Comparison of ENCODE assay signal across 14 cellular contexts in the genomic region with DNA sequence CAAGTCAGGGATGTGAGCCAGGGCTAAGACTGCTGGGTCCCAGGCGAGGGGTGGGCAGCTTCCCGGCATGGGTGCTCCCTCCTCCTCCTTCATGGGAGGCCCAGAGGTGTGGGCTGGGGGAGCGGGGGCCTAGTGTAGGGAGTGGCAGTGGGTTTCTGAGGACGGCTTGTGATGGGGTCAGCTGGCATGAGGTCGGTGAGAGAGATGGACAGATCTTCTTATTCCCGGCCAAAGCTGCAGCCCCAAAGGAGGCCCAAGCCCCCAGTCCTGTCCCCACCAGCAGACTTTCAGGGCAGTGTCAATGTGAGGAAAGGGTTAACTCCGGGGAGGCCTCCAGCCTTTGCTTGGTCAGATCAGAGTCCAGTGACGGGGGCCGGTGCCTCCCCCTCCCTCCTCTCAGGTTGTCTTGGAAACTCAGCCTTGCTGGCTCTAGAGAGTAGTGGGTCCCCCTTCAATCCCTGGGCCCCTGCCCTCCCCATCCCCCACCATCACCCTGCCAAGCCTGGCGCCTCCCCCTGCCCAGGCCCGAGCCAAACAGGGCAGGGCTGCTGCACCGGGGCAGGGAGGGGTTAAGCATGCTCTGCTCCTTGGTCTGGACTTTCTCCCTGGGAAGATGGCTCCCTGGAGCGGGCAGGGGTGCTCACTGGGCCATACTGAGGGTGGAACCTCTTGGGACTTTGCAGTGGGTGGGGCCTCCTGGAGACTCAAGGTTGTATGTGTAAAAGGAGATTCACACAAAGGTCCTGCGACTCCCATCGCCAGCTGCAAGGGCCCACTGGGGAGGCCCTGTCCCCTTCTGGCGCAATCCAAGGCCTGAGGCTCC. TPM values are rescaled to one million over a fixed set of nuclear protein-coding genes. Genes with fewer than 3 reads are reported as not detected.
DNase-seq lines count a peak whose midpoint lies in the region; ATAC-seq and TF ChIP-seq lines count a peak whose summit lies in the region.
"Had no signal": no experiment of that assay in that cellular context is flagged by ENCODE, and none has a peak within 500 bp of the region (broad histone marks: within the 10 kb centered on the region; RNA-seq: fewer than 3 reads in every experiment).

No MANE protein-coding gene starts in this region.

- CTCF ChIA-PET in activated CD4-positive, alpha-beta T cell treated with anti-CD3 and anti-CD28 coated beads for 36 hours (lab: Charles Lee) = interaction anchor here (0.7 to 1.9 kb wide), 3 partner anchors 18 to 30 kb away, joined by 3 to 9 read pairs (median 4); no protein-coding TSS in a partner anchor
- CTCF ChIA-PET in A673 (lab: Charles Lee) = no interaction called here

- peak overlapping the region; percentile 47 to 58 for H3K9ac ChIP-seq in duodenal mucosa (ENCODE audit: low read depth in 1 of 2, low read length in 2 of 2)
- peak overlapping the region in 1 of 2 donors; percentile 33 for H3K9ac ChIP-seq in mucosa of rectum (ENCODE audit: low read depth in 1 of 2, low read length in 2 of 2)

- H3K27me3 ChIP-seq in duodenal mucosa (ENCODE audit: control insufficient read depth in 1 of 2, insufficient read depth in 2 of 2, low read length in 2 of 2) (no peaks in the 10 kb centered on the region), mucosa of rectum (ENCODE audit: control insufficient read depth in 2 of 2, insufficient read depth in 2 of 2, low read length in 2 of 2) (no peaks in the 10 kb centered on the region), transverse colon (no peaks in the 10 kb centered on the region), A673 (replicated peaks; ENCODE audit: insufficient read depth, low read depth, low read length, poor library complexity) (no peaks in the 10 kb centered on the region)
- H3K27me3 ChIP-seq: heart right ventricle, upper lobe of right lung had no signal

- peak overlapping the region; percentile 61 for H3K27ac Mint-ChIP-seq in activated naive CD8-positive, alpha-beta T cell
- H3K27ac Mint-ChIP-seq in activated naive CD8-positive, alpha-beta T cell treated with anti-CD3 and anti-CD28 coated beads, Interleukin-2, amount 50 U/mL, for 24 hours = no peak overlapping the region
- no peak overlapping the region for H3K27ac Mint-ChIP-seq in activated CD4-positive, alpha-beta T cell treated with anti-CD3 and anti-CD28 coated beads for 36 hours
- H3K27ac Mint-ChIP-seq: activated CD8-positive, alpha-beta memory T cell treated with anti-CD3 and anti-CD28 coated beads, Interleukin-2, amount 10 ng/mL, durations not matched to agents 7 days and 5 days had no signal

- peaks cover 33% of the 10 kb centered on the region for H3K4me1 Mint-ChIP-seq in activated naive CD8-positive, alpha-beta T cell (ENCODE audit: low read depth)
- peaks cover 26% of the 10 kb centered on the region for H3K4me1 Mint-ChIP-seq in activated naive CD8-positive, alpha-beta T cell treated with anti-CD3 and anti-CD28 coated beads, Interleukin-2, amount 50 U/mL, for 24 hours
- H3K4me1 Mint-ChIP-seq in activated CD4-positive, alpha-beta T cell treated with anti-CD3 and anti-CD28 coated beads for 36 hours = peaks cover 26% of the 10 kb centered on the region

- H3K36me3 ChIP-seq in duodenal mucosa (ENCODE audit: control insufficient read depth in 1 of 2, insufficient read depth in 2 of 2, low read length in 2 of 2) (peaks cover 15 to 36% of the 10 kb centered on the region in 2 donors), mucosa of rectum (ENCODE audit: control insufficient read depth in 2 of 2, insufficient read depth in 2 of 2, low read length in 2 of 2) (peaks cover 9 to 20% of the 10 kb centered on the region in 2 donors), transverse colon (peaks cover 0 to 10% (median 1%) of the 10 kb centered on the region in 4 donors), A673 (ENCODE audit: insufficient read depth, low read length, poor library complexity, severe bottlenecking) (peaks cover 2% of the 10 kb centered on the region)

- H3K4me1 ChIP-seq in duodenal mucosa (ENCODE audit: control insufficient read depth in 1 of 2, insufficient read depth in 2 of 2, low read length in 2 of 2) (peaks cover 72 to 75% of the 10 kb centered on the region in 2 donors), mucosa of rectum (ENCODE audit: control insufficient read depth in 2 of 2, insufficient read depth in 2 of 2, low read length in 2 of 2) (peaks cover 38 to 50% of the 10 kb centered on the region in 2 donors), transverse colon (peaks cover 25 to 74% (median 45%) of the 10 kb centered on the region in 4 donors), A673 (ENCODE audit: insufficient read depth, low read length, poor library complexity, severe bottlenecking) (peaks cover 25% of the 10 kb centered on the region)

- POLR2A ChIA-PET in activated CD4-positive, alpha-beta T cell treated with anti-CD3 and anti-CD28 coated beads for 36 hours (lab: Charles Lee) = no interaction called here
- POLR2A ChIA-PET in A673 (lab: Charles Lee; ENCODE audit: low non-redundant PET) = no interaction called here

- no peaks in the 10 kb centered on the region for H3K27me3 Mint-ChIP-seq in activated naive CD8-positive, alpha-beta T cell
- no peaks in the 10 kb centered on the region for H3K27me3 Mint-ChIP-seq in activated naive CD8-positive, alpha-beta T cell treated with anti-CD3 and anti-CD28 coated beads, Interleukin-2, amount 50 U/mL, for 24 hours
- H3K27me3 Mint-ChIP-seq in activated CD4-positive, alpha-beta T cell treated with anti-CD3 and anti-CD28 coated beads for 36 hours = no peaks in the 10 kb centered on the region
- H3K27me3 Mint-ChIP-seq: activated CD8-positive, alpha-beta memory T cell treated with anti-CD3 and anti-CD28 coated beads, Interleukin-2, amount 10 ng/mL, durations not matched to agents 7 days and 5 days had no signal

- 67% methylated on average over 11 of the region's 16 CpGs; no CpG with 5 or more reads in 1 of the 2 donors for WGBS in transverse colon (ENCODE audit: low coverage in 1 of 2), 2 donors

- no peak for DNase-seq in activated naive CD8-positive, alpha-beta T cell treated with anti-CD3 and anti-CD28 coated beads, Interleukin-2, amount 50 U/mL, for 24 hours
- DNase-seq in transverse colon (peak; percentile 82), A673 (ENCODE audit: low spot score) (no peak)
- no peak for DNase-seq in activated CD4-positive, alpha-beta T cell treated with anti-CD3 and anti-CD28 coated beads for 36 hours
- DNase-seq: activated CD8-positive, alpha-beta memory T cell treated with anti-CD3 and anti-CD28 coated beads, Interleukin-2, amount 10 ng/mL, durations not matched to agents 7 days and 5 days; DMS79; heart right ventricle; MV-4-11; NCI-H446 treated with DMSO at 0.1 percent for 48 hours; upper lobe of right lung had no signal

- H3K27ac ChIP-seq in duodenal mucosa (ENCODE audit: low read depth, low read length) (peak overlapping the region; percentile 50), mucosa of rectum (ENCODE audit: low read depth in 2 of 2, low read length in 2 of 2) (peak overlapping the region; percentile 58 to 67), transverse colon (peak overlapping the region; percentile 37 to 58 (median 51)), A673 (ENCODE audit: low read depth, low read length, poor library complexity, severe bottlenecking) (no peak overlapping the region)
- H3K27ac ChIP-seq: heart right ventricle, upper lobe of right lung had no signal

- no peaks in the 10 kb centered on the region for H3K9me3 ChIP-seq in duodenal mucosa (ENCODE audit: control insufficient read depth in 1 of 2, low read length in 2 of 2)
- no peaks in the 10 kb centered on the region for H3K9me3 ChIP-seq in mucosa of rectum (ENCODE audit: control insufficient read depth in 2 of 2, low read length in 2 of 2)
- no peaks in the 10 kb centered on the region for H3K9me3 ChIP-seq in transverse colon
- H3K9me3 ChIP-seq in A673 (ENCODE audit: low read depth, low read length, poor library complexity, severe bottlenecking) = no peaks in the 10 kb centered on the region
- H3K9me3 ChIP-seq: heart right ventricle, upper lobe of right lung had no signal

- peaks cover 2% of the 10 kb centered on the region for H3K36me3 Mint-ChIP-seq in activated naive CD8-positive, alpha-beta T cell
- H3K36me3 Mint-ChIP-seq in activated naive CD8-positive, alpha-beta T cell treated with anti-CD3 and anti-CD28 coated beads, Interleukin-2, amount 50 U/mL, for 24 hours (ENCODE audit: low read depth) = peaks cover 19% of the 10 kb centered on the region
- peaks cover 21% of the 10 kb centered on the region for H3K36me3 Mint-ChIP-seq in activated CD4-positive, alpha-beta T cell treated with anti-CD3 and anti-CD28 coated beads for 36 hours (ENCODE audit: low read depth)

- TF ChIP-seq CTCF in transverse colon (IDR thresholded peaks at IDR 0.05) (no peak), A673 (conservative IDR thresholded peaks at IDR 0.05; ENCODE audit: low read depth, low read length) (no peak)

- BruUV-seq in A673 (replicated peaks; lab: Mats Ljungman, UMichigan) = no TSS peak

- peak; percentile 39 for TF ChIP-seq POLR2A in transverse colon (IDR thresholded peaks at IDR 0.05)

- no peak overlapping the region for H3K4me3 Mint-ChIP-seq in activated naive CD8-positive, alpha-beta T cell
- H3K4me3 Mint-ChIP-seq in activated naive CD8-positive, alpha-beta T cell treated with anti-CD3 and anti-CD28 coated beads, Interleukin-2, amount 50 U/mL, for 24 hours = no peak overlapping the region
- H3K4me3 Mint-ChIP-seq in activated CD4-positive, alpha-beta T cell treated with anti-CD3 and anti-CD28 coated beads for 36 hours = no peak overlapping the region
- H3K4me3 Mint-ChIP-seq: activated CD8-positive, alpha-beta memory T cell treated with anti-CD3 and anti-CD28 coated beads, Interleukin-2, amount 10 ng/mL, durations not matched to agents 7 days and 5 days had no signal

- in situ Hi-C loops in transverse colon (cut with MboI; ENCODE audit: low pct_ligation_motif_present in 1 of 4, low pct_unique_long_range_greater_than_20kb in 1 of 4, low sequenced_read_pairs in 3 of 4) = no loop called here

- H3K4me3 ChIP-seq in duodenal mucosa (ENCODE audit: low read depth in 1 of 2, low read length in 2 of 2) = peak overlapping the region; percentile 40 to 60
- H3K4me3 ChIP-seq in mucosa of rectum (ENCODE audit: low read length in 2 of 2) = no peak overlapping the region
- no peak overlapping the region for H3K4me3 ChIP-seq in transverse colon
- no peak overlapping the region for H3K4me3 ChIP-seq in A673 (ENCODE audit: low read depth, low read length, poor library complexity, severe bottlenecking)
- H3K4me3 ChIP-seq: heart right ventricle, upper lobe of right lung had no signal

- ATAC-seq in activated naive CD8-positive, alpha-beta T cell treated with anti-CD3 and anti-CD28 coated beads, Interleukin-2, amount 50 U/mL, for 24 hours = no peak
- ATAC-seq in activated CD4-positive, alpha-beta T cell treated with anti-CD3 and anti-CD28 coated beads for 36 hours = no peak
- no peak for ATAC-seq in HG03025 (IDR thresholded peaks at IDR 0.05; ENCODE audit: low FRiP score, unreplicated experiment)
- ATAC-seq: activated CD8-positive, alpha-beta memory T cell treated with anti-CD3 and anti-CD28 coated beads, Interleukin-2, amount 10 ng/mL, durations not matched to agents 7 days and 5 days; heart right ventricle; upper lobe of right lung had no signal

- H3K9me3 Mint-ChIP-seq in activated naive CD8-positive, alpha-beta T cell (ENCODE audit: low read depth) = no peaks in the 10 kb centered on the region
- no peaks in the 10 kb centered on the region for H3K9me3 Mint-ChIP-seq in activated naive CD8-positive, alpha-beta T cell treated with anti-CD3 and anti-CD28 coated beads, Interleukin-2, amount 50 U/mL, for 24 hours
- H3K9me3 Mint-ChIP-seq in activated CD4-positive, alpha-beta T cell treated with anti-CD3 and anti-CD28 coated beads for 36 hours (ENCODE audit: low read depth) = no peaks in the 10 kb centered on the region

- TF ChIP-seq EP300 in transverse colon (IDR thresholded peaks at IDR 0.05; ENCODE audit: low read depth) = no peak

- intact Hi-C loops in transverse colon (cut with DNase I; ENCODE audit: low total_unique reads) = no loop called here
- intact Hi-C loops in activated CD4-positive, alpha-beta T cell treated with anti-CD3 and anti-CD28 coated beads for 36 hours (cut with DNase I, micrococcal nuclease) = no loop called here
- intact Hi-C loops in A673 (cut with micrococcal nuclease; ENCODE audit: unreplicated experiment) = no loop called here

RNA-seq across cellular contexts. Expression of a gene that starts 12.4 kb away (rescaled TPM):
- total RNA-seq in transverse colon (10 to 100 TPM; 18.3 to 34.4 (median 27.6) TPM), A673 (2021) (55.6 and 60.6 TPM in 2 replicates)
- 10 to 100 TPM; 23.7 to 39.6 TPM for total RNA-seq in activated CD4-positive, alpha-beta T cell treated with anti-CD3 and anti-CD28 coated beads for 36 hours

RNA-seq across cellular contexts. Expression of a gene that starts 15.3 kb away (rescaled TPM):
- 100 to 1,000 TPM; 118 to 463 (median 233) TPM for total RNA-seq in transverse colon
- total RNA-seq in activated CD4-positive, alpha-beta T cell treated with anti-CD3 and anti-CD28 coated beads for 36 hours = 100 to 1,000 TPM; 115 to 170 TPM
- 33.8 and 47.9 TPM in 2 replicates for total RNA-seq in A673 (2021)

RNA-seq across cellular contexts. Expression of a gene that starts 26.7 kb away (rescaled TPM):
- total RNA-seq in transverse colon (10 to 100 TPM in 1 of 4 donors, 1 to 10 TPM in 2, not detected in 1; 5.2 to 10.5 (median 5.4) TPM), A673 (2021) (not detected in 2 replicates)
- 1 to 10 TPM; 2.7 to 3.5 TPM for total RNA-seq in activated CD4-positive, alpha-beta T cell treated with anti-CD3 and anti-CD28 coated beads for 36 hours

RNA-seq across cellular contexts. Expression of a gene that starts 51.1 kb away (rescaled TPM):
- total RNA-seq in transverse colon = 10 to 100 TPM in 1 of 4 donors, 1 to 10 TPM in 2, under 1 TPM in 1; 0.40 to 37.8 (median 3.7) TPM
- not detected for total RNA-seq in activated CD4-positive, alpha-beta T cell treated with anti-CD3 and anti-CD28 coated beads for 36 hours
- not detected in 2 replicates for total RNA-seq in A673 (2021)
- total RNA-seq: activated CD8-positive, alpha-beta memory T cell treated with anti-CD3 and anti-CD28 coated beads, Interleukin-2, amount 10 ng/mL, durations not matched to agents 7 days and 5 days had no signal

Comparison
In these comparisons a context has a peak if more than half of its experiments do, and no peak if none do; other contexts are left out.
1. H3K4me3 ChIP-seq: peak in duodenal mucosa (2 of 2); none in mucosa of rectum (0 of 2), transverse colon (0 of 4) and A673 (single experiment).